In genomic region chr9:7316458-7316795, GRCh38 we compare ENCODE assay signal across 30 cellular contexts.
DNase-seq lines count a peak whose midpoint lies in the region; ATAC-seq and TF ChIP-seq lines count a peak whose summit lies in the region.
"Had no signal": no experiment of that assay in that cellular context is flagged by ENCODE, and none has a peak within 500 bp of the region (broad histone marks: within the 10 kb centered on the region; RNA-seq: fewer than 3 reads in every experiment).

No MANE protein-coding gene starts in this region.

- peak overlapping the region; percentile 46 for H3K9ac ChIP-seq in skeletal muscle satellite cell (ENCODE audit: low read depth, low read length)

- H3K27me3 ChIP-seq in GM23338 (ENCODE audit: insufficient read depth), result no peaks in the 10 kb centered on the region
- no peaks in the 10 kb centered on the region for H3K27me3 ChIP-seq in ascending aorta
- no peaks in the 10 kb centered on the region for H3K27me3 ChIP-seq in skeletal muscle satellite cell (ENCODE audit: control insufficient read depth, insufficient read depth, low read length)
- H3K27me3 ChIP-seq: BE2C, testis had no signal

- peaks cover 10% of the 10 kb centered on the region; the same call in 2 of the 3 replicates for H3K36me3 Mint-ChIP-seq in GM23338 (ENCODE audit: low read depth)
- H3K36me3 Mint-ChIP-seq in mesothelial cell of epicardium, result peaks cover 12% of the 10 kb centered on the region
- H3K36me3 Mint-ChIP-seq: CD8-positive, alpha-beta T cell had no signal

- ATAC-seq in GM23338, result no peak
- ATAC-seq in GM19035 (IDR thresholded peaks at IDR 0.05; ENCODE audit: unreplicated experiment), result no peak
- ATAC-seq: activated CD8-positive, alpha-beta T cell treated with anti-CD3 and anti-CD28 coated beads for 36 hours; CD8-positive, alpha-beta T cell; left lobe of liver; naive thymus-derived CD4-positive, alpha-beta T cell; PC-3; T-helper 17 cell had no signal

- H3K9me3 ChIP-seq in ascending aorta (peaks cover 0 to 10% of the 10 kb centered on the region in 2 donors), skeletal muscle satellite cell (replicated peaks; ENCODE audit: low read length) (no peaks in the 10 kb centered on the region)
- H3K9me3 ChIP-seq: BE2C, testis had no signal

- H3K4me3 ChIP-seq in GM23338, result no peak overlapping the region
- H3K4me3 ChIP-seq in ascending aorta, result no peak overlapping the region
- no peak overlapping the region for H3K4me3 ChIP-seq in skeletal muscle satellite cell (ENCODE audit: low read length)
- H3K4me3 ChIP-seq: breast epithelium, testis had no signal

- no peaks in the 10 kb centered on the region for H3K9me2 ChIP-seq in GM23338 (ENCODE audit: insufficient read depth)

- no peak overlapping the region for H3K4me3 Mint-ChIP-seq in GM23338
- no peak overlapping the region for H3K4me3 Mint-ChIP-seq in mesothelial cell of epicardium
- H3K4me3 Mint-ChIP-seq: activated CD8-positive, alpha-beta T cell treated with anti-CD3 and anti-CD28 coated beads for 36 hours; CD8-positive, alpha-beta T cell; naive thymus-derived CD4-positive, alpha-beta T cell; stimulated activated naive CD8-positive, alpha-beta T cell treated with anti-CD3 and anti-CD28 coated beads, Interleukin-15, Interleukin-2, amounts not matched to agents 100 ng/mL and 50 ng/mL, for 24 hours; T-helper 17 cell had no signal

- H3K4me2 ChIP-seq in GM23338, result peak overlapping the region; percentile 56; the same call in 1 of the 2 replicates
- H3K4me2 ChIP-seq in skeletal muscle satellite cell (ENCODE audit: low read length), result no peak overlapping the region

- no peak for TF ChIP-seq CTCF in GM23338 (conservative IDR thresholded peaks at IDR 0.05; ENCODE audit: low read depth in 2 of 2)
- no peak for TF ChIP-seq CTCF in ascending aorta (IDR thresholded peaks at IDR 0.05)
- TF ChIP-seq CTCF in mesothelial cell of epicardium (IDR thresholded peaks at IDR 0.05; ENCODE audit: unreplicated experiment), result no peak

- no peaks in the 10 kb centered on the region for H3K79me2 ChIP-seq in GM23338 (replicated peaks; ENCODE audit: insufficient read depth)

- intact Hi-C loops in ascending aorta (cut with DNase I), result no loop called here

- H3K4me1 ChIP-seq in GM23338 (ENCODE audit: insufficient read depth) (peaks cover 16% of the 10 kb centered on the region), ascending aorta (peaks cover 0 to 4% of the 10 kb centered on the region in 2 donors), skeletal muscle satellite cell (ENCODE audit: control insufficient read depth, insufficient read depth, low read length) (peaks cover 37% of the 10 kb centered on the region)
- H3K4me1 ChIP-seq: breast epithelium, testis had no signal

- H3K9me3 Mint-ChIP-seq in GM23338 (peaks cover 20% of the 10 kb centered on the region), mesothelial cell of epicardium (peaks cover 19% of the 10 kb centered on the region)

- peaks cover 13% of the 10 kb centered on the region for H3K4me1 Mint-ChIP-seq in GM23338
- H3K4me1 Mint-ChIP-seq in mesothelial cell of epicardium, result peaks cover 13% of the 10 kb centered on the region
- H3K4me1 Mint-ChIP-seq: naive thymus-derived CD4-positive, alpha-beta T cell; T-helper 17 cell had no signal

- H3K27ac ChIP-seq in GM23338 (ENCODE audit: low read depth) (no peak overlapping the region), ascending aorta (peak overlapping the region; percentile 27 to 65)
- H3K27ac ChIP-seq: breast epithelium, epithelial cell of prostate, testis had no signal

- H3K27me3 Mint-ChIP-seq in GM23338 (ENCODE audit: insufficient read depth, low read depth, poor library complexity) (no peaks in the 10 kb centered on the region), mesothelial cell of epicardium (ENCODE audit: low read depth) (no peaks in the 10 kb centered on the region)

- H2AFZ ChIP-seq in GM23338, result peak overlapping the region; percentile 78; the same call in 1 of the 2 replicates

- DNase-seq in GM23338 (ENCODE audit: low spot score) (no peak), ascending aorta (ENCODE audit: low spot score in 2 of 2) (no peak), mesothelial cell of epicardium (ENCODE audit: low spot score in 2 of 2, unreplicated experiment in 2 of 2) (no peak), NOMO-1 (lab: John Stamatoyannopoulos, UW; ENCODE audit: unreplicated experiment in 2 of 2) (no peak)
- no peak for DNase-seq in stimulated activated CD4-positive, alpha-beta T cell treated with anti-CD3 and anti-CD28 coated beads, Interleukin-12 subunit alpha, Interleukin-12 subunit beta, amount 100 ng/mL, for 4 hours
- DNase-seq: ACHN; activated CD4-positive, CD25-positive, alpha-beta regulatory T cell treated with anti-CD3 and anti-CD28 coated beads, Interleukin-2, amount 50 U/mL, for 72 hours; activated CD8-positive, alpha-beta T cell treated with anti-CD3 and anti-CD28 coated beads for 36 hours; activated naive CD4-positive, alpha-beta T cell treated with anti-CD3 and anti-CD28 coated beads, Interleukin-2, amount 50 U/mL, for 16 hours; amniotic stem cell; BE2C; CD8-positive, alpha-beta T cell; DMS 273 treated with DMSO at 0.1 percent for 48 hours; effector CD8-positive, alpha-beta T cell; KG1; naive thymus-derived CD4-positive, alpha-beta T cell; NCI-H2029; NCI-H526 treated with DMSO at 0.1 percent for 48 hours; NK-92 treated with Interleukin-12 subunit alpha and Interleukin-12 subunit beta, amount 100 ng/mL, for 24 hours; PC-3; small intestine; stimulated activated CD4-positive, alpha-beta T cell treated with anti-CD3 and anti-CD28 coated beads, Interleukin-1b, Interleukin-23, amount 100 ng/mL, for 48 hours; T-helper 17 cell; testis had no signal

- H3F3A ChIP-seq in GM23338 (replicated peaks; ENCODE audit: low read depth), result no peaks in the 10 kb centered on the region

- H4K20me1 ChIP-seq in GM23338 (replicated peaks; ENCODE audit: insufficient read depth), result no peaks in the 10 kb centered on the region

- H3K36me3 ChIP-seq in GM23338 (ENCODE audit: insufficient read depth), result no peaks in the 10 kb centered on the region; the same call in none of the 2 replicates
- H3K36me3 ChIP-seq in ascending aorta, result no peaks in the 10 kb centered on the region
- H3K36me3 ChIP-seq in skeletal muscle satellite cell (ENCODE audit: insufficient read depth, low read length), result no peaks in the 10 kb centered on the region
- H3K36me3 ChIP-seq: BE2C, breast epithelium had no signal

- H3K27ac Mint-ChIP-seq in GM23338 (peak overlapping the region; percentile 79), mesothelial cell of epicardium (peak overlapping the region; percentile 68)
- H3K27ac Mint-ChIP-seq: activated CD8-positive, alpha-beta T cell treated with anti-CD3 and anti-CD28 coated beads for 36 hours; CD8-positive, alpha-beta T cell; naive thymus-derived CD4-positive, alpha-beta T cell; stimulated activated naive CD8-positive, alpha-beta T cell treated with anti-CD3 and anti-CD28 coated beads, Interleukin-15, Interleukin-2, amounts not matched to agents 100 ng/mL and 50 ng/mL, for 24 hours; T-helper 17 cell had no signal

TF ChIP-seq in GM23338, 12 proteins besides CTCF, POLR2A, EP300 and RAD21:
- TF ChIP-seq REST (IDR thresholded peaks at IDR 0.05; ENCODE audit: unreplicated experiment) (no peak), ZNF331 (CRISPR knock-in tag; IDR thresholded peaks at IDR 0.05; ENCODE audit: low read depth) (no peak), STAT1 (IDR thresholded peaks at IDR 0.05; ENCODE audit: unreplicated experiment) (no peak), EZH2 (IDR thresholded peaks at IDR 0.05; ENCODE audit: low read depth, unreplicated experiment) (no peak), ETS1 (IDR thresholded peaks at IDR 0.05) (no peak), JUNB (IDR thresholded peaks at IDR 0.05; ENCODE audit: unreplicated experiment) (no peak), EZH2phosphoT487 (IDR thresholded peaks at IDR 0.05; ENCODE audit: unreplicated experiment) (no peak)
